In the genomic region with DNA sequence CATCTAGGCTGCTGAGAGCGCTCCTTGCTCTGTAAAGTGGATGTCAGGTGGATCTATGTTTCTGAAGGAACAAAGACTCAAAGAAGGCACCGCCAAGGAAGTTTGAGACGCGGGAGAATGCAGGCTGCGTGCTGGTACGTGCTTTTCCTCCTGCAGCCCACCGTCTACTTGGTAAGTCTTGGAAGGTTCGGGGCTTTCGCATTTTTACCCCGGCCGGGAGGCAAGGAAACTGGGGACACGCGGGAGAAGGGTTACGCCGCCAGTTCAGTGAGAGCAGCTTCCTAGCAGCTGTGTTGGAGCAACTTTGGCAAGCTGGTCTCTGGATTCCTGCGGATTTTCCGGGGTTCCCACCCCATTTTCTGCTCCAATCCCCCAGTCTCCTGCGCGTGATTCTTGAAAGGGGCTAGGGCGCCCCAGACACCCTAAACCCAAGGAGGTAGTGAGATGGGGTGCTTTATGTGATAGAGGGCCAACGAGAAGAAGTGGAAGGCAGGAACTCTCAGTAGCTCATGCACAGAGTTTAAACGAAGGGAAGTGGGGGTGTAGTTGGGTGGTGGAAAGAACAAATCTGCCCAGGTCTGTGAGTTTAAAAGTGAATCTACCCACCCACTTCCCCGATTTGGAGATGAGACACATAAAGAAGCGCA, we compare ENCODE assay signal across 32 cellular contexts. TPM values are rescaled to one million over a fixed set of nuclear protein-coding genes. Genes with fewer than 3 reads are reported as not detected.
DNase-seq lines count a peak whose midpoint lies in the region; ATAC-seq, FAIRE-seq and TF ChIP-seq lines count a peak whose summit lies in the region.
"Had no signal": no experiment of that assay in that cellular context is flagged by ENCODE, and none has a peak within 500 bp of the region (broad histone marks: within the 10 kb centered on the region; RNA-seq: fewer than 3 reads in every experiment).

No MANE protein-coding gene starts in this region.

- peak overlapping the region; percentile 62 for H3K27ac Mint-ChIP-seq in T-helper 1 cell treated with Interleukin-12 subunit alpha and Interleukin-12 subunit beta and Interleukin-4 antibody, amounts not matched to agents 30 μg/mL and 1 μg/mL, for 36 hours
- H3K27ac Mint-ChIP-seq in astrocyte (ENCODE audit: unreplicated experiment), result peak overlapping the region; percentile 42
- peak overlapping the region; percentile 48 for H3K27ac Mint-ChIP-seq in stimulated activated naive B cell treated with anti-CD40 and anti-IgM and Interleukin-4, amounts not matched to agents 10 μg/mL and 1 μg/mL and 100 μg/mL, for 72 hours
- no peak overlapping the region for H3K27ac Mint-ChIP-seq in activated CD8-positive, alpha-beta memory T cell treated with anti-CD3 and anti-CD28 coated beads, Interleukin-2, amount 10 ng/mL, durations not matched to agents 7 days and 5 days
- H3K27ac Mint-ChIP-seq in T-cell, result no peak overlapping the region
- H3K27ac Mint-ChIP-seq: activated CD4-positive, alpha-beta memory T cell treated with anti-CD3 and anti-CD28 coated beads, Interleukin-2, amount 10 ng/mL, durations not matched to agents 7 days and 5 days; activated naive CD4-positive, alpha-beta T cell treated with anti-CD3 and anti-CD28 coated beads, Interleukin-2, amount 50 U/mL, for 24 hours; CD14-positive monocyte had no signal

- no peak overlapping the region for H3K9ac ChIP-seq in astrocyte (ENCODE audit: low read length)

- H3K4me2 ChIP-seq in astrocyte (ENCODE audit: low read length), result no peak overlapping the region

- no peaks in the 10 kb centered on the region for H3K79me2 ChIP-seq in astrocyte (ENCODE audit: insufficient read depth, low read length)

- ATAC-seq in stimulated activated naive B cell treated with anti-CD40 and anti-IgM and Interleukin-4, amounts not matched to agents 10 μg/mL and 1 μg/mL and 100 μg/mL, for 72 hours (replicated peaks), result no peak
- no peak for ATAC-seq in activated CD8-positive, alpha-beta memory T cell treated with anti-CD3 and anti-CD28 coated beads, Interleukin-2, amount 10 ng/mL, durations not matched to agents 7 days and 5 days
- no peak for ATAC-seq in T-cell (replicated peaks in 1 of 4)
- ATAC-seq: left ventricle myocardium superior, psoas muscle had no signal

- H3K9me3 ChIP-seq in astrocyte (ENCODE audit: insufficient read depth, low read depth, low read length), result no peaks in the 10 kb centered on the region
- H3K9me3 ChIP-seq in iPS-18c (ENCODE audit: control insufficient read depth, insufficient read depth, low read length), result no peaks in the 10 kb centered on the region
- H3K9me3 ChIP-seq: Caco-2, psoas muscle, sigmoid colon, SJCRH30, tibial nerve had no signal

- CTCF ChIA-PET in activated CD8-positive, alpha-beta memory T cell treated with anti-CD3 and anti-CD28 coated beads, Interleukin-2, amount 10 ng/mL, durations not matched to agents 7 days and 5 days (lab: Charles Lee), result no interaction called here
- CTCF ChIA-PET in T-cell (lab: Charles Lee), result interaction anchor here (0.7 kb wide), 2 partner anchors 55 to 831 kb away, joined by 3 to 4 read pairs; no protein-coding TSS in a partner anchor

- no peaks in the 10 kb centered on the region for H4K20me1 ChIP-seq in astrocyte (ENCODE audit: insufficient read depth, low read length)

- no peaks in the 10 kb centered on the region for H3K9me3 Mint-ChIP-seq in T-helper 1 cell treated with Interleukin-12 subunit alpha and Interleukin-12 subunit beta and Interleukin-4 antibody, amounts not matched to agents 30 μg/mL and 1 μg/mL, for 36 hours
- H3K9me3 Mint-ChIP-seq in astrocyte (ENCODE audit: unreplicated experiment) (peaks cover 5% of the 10 kb centered on the region), T-cell (peaks cover 0 to 4% (median 0%) of the 10 kb centered on the region in 3 donors)
- H3K9me3 Mint-ChIP-seq in stimulated activated naive B cell treated with anti-CD40 and anti-IgM and Interleukin-4, amounts not matched to agents 10 μg/mL and 1 μg/mL and 100 μg/mL, for 72 hours, result peaks cover 0 to 3% of the 10 kb centered on the region in 2 donors
- H3K9me3 Mint-ChIP-seq in activated CD8-positive, alpha-beta memory T cell treated with anti-CD3 and anti-CD28 coated beads, Interleukin-2, amount 10 ng/mL, durations not matched to agents 7 days and 5 days (ENCODE audit: low read depth), result no peaks in the 10 kb centered on the region
- H3K9me3 Mint-ChIP-seq: activated CD4-positive, alpha-beta memory T cell treated with anti-CD3 and anti-CD28 coated beads, Interleukin-2, amount 10 ng/mL, durations not matched to agents 7 days and 5 days; activated naive CD4-positive, alpha-beta T cell treated with anti-CD3 and anti-CD28 coated beads, Interleukin-2, amount 50 U/mL, for 24 hours had no signal

- TF ChIP-seq CTCF in astrocyte (IDR thresholded peaks at IDR 0.05; ENCODE audit: insufficient read depth, low read depth, low read length), result no peak

- peaks cover 5% of the 10 kb centered on the region for H3K4me1 ChIP-seq in astrocyte (ENCODE audit: insufficient read depth, low read length)
- H3K4me1 ChIP-seq: psoas muscle, SJCRH30 had no signal

- H3K36me3 ChIP-seq in astrocyte (ENCODE audit: insufficient read depth, low read length), result no peaks in the 10 kb centered on the region
- H3K36me3 ChIP-seq: sigmoid colon, SJCRH30, tibial nerve had no signal

- H3K4me3 ChIP-seq in astrocyte (ENCODE audit: insufficient read depth, low read depth, low read length), result no peak overlapping the region
- H3K4me3 ChIP-seq in iPS-18c (ENCODE audit: insufficient read depth, low read depth, low read length), result peak overlapping the region; percentile 60; the same call in 1 of the 2 replicates
- H3K4me3 ChIP-seq: psoas muscle, sigmoid colon, SJCRH30, tibial nerve had no signal

- POLR2A ChIA-PET in T-cell (lab: Charles Lee), result no interaction called here

- H3K27me3 ChIP-seq in astrocyte (ENCODE audit: insufficient read depth, low read length), result peaks cover 66% of the 10 kb centered on the region
- H3K27me3 ChIP-seq: SJCRH30 had no signal

- H3K36me3 Mint-ChIP-seq in T-helper 1 cell treated with Interleukin-12 subunit alpha and Interleukin-12 subunit beta and Interleukin-4 antibody, amounts not matched to agents 30 μg/mL and 1 μg/mL, for 36 hours (ENCODE audit: low read depth), result no peaks in the 10 kb centered on the region
- H3K36me3 Mint-ChIP-seq in astrocyte (ENCODE audit: low read depth, unreplicated experiment) (no peaks in the 10 kb centered on the region), T-cell (no peaks in the 10 kb centered on the region)
- H3K36me3 Mint-ChIP-seq in stimulated activated naive B cell treated with anti-CD40 and anti-IgM and Interleukin-4, amounts not matched to agents 10 μg/mL and 1 μg/mL and 100 μg/mL, for 72 hours, result peaks cover 4 to 7% of the 10 kb centered on the region in 2 donors
- peaks cover 4% of the 10 kb centered on the region for H3K36me3 Mint-ChIP-seq in activated CD8-positive, alpha-beta memory T cell treated with anti-CD3 and anti-CD28 coated beads, Interleukin-2, amount 10 ng/mL, durations not matched to agents 7 days and 5 days
- H3K36me3 Mint-ChIP-seq: activated naive CD4-positive, alpha-beta T cell treated with anti-CD3 and anti-CD28 coated beads, Interleukin-2, amount 50 U/mL, for 24 hours had no signal

- H2AFZ ChIP-seq in astrocyte (ENCODE audit: low read depth, low read length), result no peak overlapping the region

- no peaks in the 10 kb centered on the region for H3K4me1 Mint-ChIP-seq in T-helper 1 cell treated with Interleukin-12 subunit alpha and Interleukin-12 subunit beta and Interleukin-4 antibody, amounts not matched to agents 30 μg/mL and 1 μg/mL, for 36 hours (ENCODE audit: low read depth)
- peaks cover 6% of the 10 kb centered on the region for H3K4me1 Mint-ChIP-seq in astrocyte (ENCODE audit: low read depth, unreplicated experiment)
- peaks cover 26 to 32% of the 10 kb centered on the region in 2 donors for H3K4me1 Mint-ChIP-seq in stimulated activated naive B cell treated with anti-CD40 and anti-IgM and Interleukin-4, amounts not matched to agents 10 μg/mL and 1 μg/mL and 100 μg/mL, for 72 hours
- H3K4me1 Mint-ChIP-seq in activated CD8-positive, alpha-beta memory T cell treated with anti-CD3 and anti-CD28 coated beads, Interleukin-2, amount 10 ng/mL, durations not matched to agents 7 days and 5 days, result peaks cover 5% of the 10 kb centered on the region
- peaks cover 18 to 30% (median 30%) of the 10 kb centered on the region in 3 donors for H3K4me1 Mint-ChIP-seq in T-cell

- H3K4me3 Mint-ChIP-seq in T-helper 1 cell treated with Interleukin-12 subunit alpha and Interleukin-12 subunit beta and Interleukin-4 antibody, amounts not matched to agents 30 μg/mL and 1 μg/mL, for 36 hours, result no peak overlapping the region
- H3K4me3 Mint-ChIP-seq in astrocyte (ENCODE audit: unreplicated experiment) (peak overlapping the region; percentile 42), T-cell (peak overlapping the region in 1 of 3 donors; percentile 40)
- H3K4me3 Mint-ChIP-seq in stimulated activated naive B cell treated with anti-CD40 and anti-IgM and Interleukin-4, amounts not matched to agents 10 μg/mL and 1 μg/mL and 100 μg/mL, for 72 hours, result no peak overlapping the region
- no peak overlapping the region for H3K4me3 Mint-ChIP-seq in activated CD8-positive, alpha-beta memory T cell treated with anti-CD3 and anti-CD28 coated beads, Interleukin-2, amount 10 ng/mL, durations not matched to agents 7 days and 5 days
- H3K4me3 Mint-ChIP-seq: activated CD4-positive, alpha-beta memory T cell treated with anti-CD3 and anti-CD28 coated beads, Interleukin-2, amount 10 ng/mL, durations not matched to agents 7 days and 5 days; activated naive CD4-positive, alpha-beta T cell treated with anti-CD3 and anti-CD28 coated beads, Interleukin-2, amount 50 U/mL, for 24 hours had no signal

- FAIRE-seq in astrocyte (lab: Jason Lieb, UNC), result no peak
- FAIRE-seq: bronchial epithelial cell, kidney had no signal

- DNase-seq in T-helper 1 cell (no peak), astrocyte (ENCODE audit: low read depth) (no peak), NCI-H1417 (lab: John Stamatoyannopoulos, UW) (no peak), T-cell (no peak)
- no peak for DNase-seq in stimulated activated naive B cell treated with anti-CD40 and anti-IgM and Interleukin-4, amounts not matched to agents 10 μg/mL and 1 μg/mL and 100 μg/mL, for 72 hours
- no peak for DNase-seq in activated CD8-positive, alpha-beta memory T cell treated with anti-CD3 and anti-CD28 coated beads, Interleukin-2, amount 10 ng/mL, durations not matched to agents 7 days and 5 days
- DNase-seq: activated CD4-positive, alpha-beta memory T cell treated with anti-CD3 and anti-CD28 coated beads, Interleukin-2, amount 10 ng/mL, durations not matched to agents 7 days and 5 days; Caco-2; DMS79; effector CD4-positive, alpha-beta T cell; GDM1; kidney; left ventricle myocardium superior; NCI-H1092; NCI-H187; NCI-H2171; NCI-H510A; nucleus accumbens; psoas muscle; RPMI8226; sigmoid colon; SJCRH30; stimulated activated CD4-positive, alpha-beta T cell treated with anti-CD3 and anti-CD28 coated beads, Interleukin-4, amount 100 ng/mL, for 1 hour; SW 1271 had no signal

- H3K27ac ChIP-seq in astrocyte (ENCODE audit: low read depth, low read length), result no peak overlapping the region
- H3K27ac ChIP-seq: psoas muscle, sigmoid colon, SJCRH30, tibial nerve had no signal

- peaks cover 92% of the 10 kb centered on the region for H3K27me3 Mint-ChIP-seq in T-helper 1 cell treated with Interleukin-12 subunit alpha and Interleukin-12 subunit beta and Interleukin-4 antibody, amounts not matched to agents 30 μg/mL and 1 μg/mL, for 36 hours (ENCODE audit: low read depth)
- peaks cover 91% of the 10 kb centered on the region for H3K27me3 Mint-ChIP-seq in astrocyte (ENCODE audit: low read depth, unreplicated experiment)
- peaks cover 70 to 80% of the 10 kb centered on the region in 2 donors for H3K27me3 Mint-ChIP-seq in stimulated activated naive B cell treated with anti-CD40 and anti-IgM and Interleukin-4, amounts not matched to agents 10 μg/mL and 1 μg/mL and 100 μg/mL, for 72 hours
- peaks cover 94% of the 10 kb centered on the region for H3K27me3 Mint-ChIP-seq in activated CD8-positive, alpha-beta memory T cell treated with anti-CD3 and anti-CD28 coated beads, Interleukin-2, amount 10 ng/mL, durations not matched to agents 7 days and 5 days
- H3K27me3 Mint-ChIP-seq in T-cell, result peaks cover 78 to 91% of the 10 kb centered on the region in 2 donors

RNA-seq across cellular contexts. Expression of gene NXPH1, which starts 2.3 kb away (rescaled TPM):
- 0.16 TPM in 1 of 2 replicates, not detected in the other for total RNA-seq in astrocyte
- total RNA-seq in activated CD8-positive, alpha-beta memory T cell treated with anti-CD3 and anti-CD28 coated beads, Interleukin-2, amount 10 ng/mL, durations not matched to agents 7 days and 5 days, result not detected
- not detected for total RNA-seq in T-cell
- total RNA-seq: A172; activated CD4-positive, alpha-beta memory T cell treated with anti-CD3 and anti-CD28 coated beads, Interleukin-2, amount 10 ng/mL, durations not matched to agents 7 days and 5 days; bronchial epithelial cell; kidney; left ventricle myocardium superior; mesenteric fat pad; psoas muscle; sigmoid colon; SJCRH30; tibial nerve had no signal

Comparison
In these comparisons a context has a peak if more than half of its experiments do, and no peak if none do; other contexts are left out.
1. H3K27ac Mint-ChIP-seq: peak in T-helper 1 cell treated with Interleukin-12 subunit alpha and Interleukin-12 subunit beta and Interleukin-4 antibody, amounts not matched to agents 30 μg/mL and 1 μg/mL, for 36 hours (single experiment), astrocyte (single experiment) and stimulated activated naive B cell treated with anti-CD40 and anti-IgM and Interleukin-4, amounts not matched to agents 10 μg/mL and 1 μg/mL and 100 μg/mL, for 72 hours (single experiment); none in activated CD8-positive, alpha-beta memory T cell treated with anti-CD3 and anti-CD28 coated beads, Interleukin-2, amount 10 ng/mL, durations not matched to agents 7 days and 5 days (single experiment) and T-cell (0 of 2).